ENCODE assay signal across 26 cellular contexts in genomic region chr11:59192446-59193020, GRCh38. TPM values are rescaled to one million over a fixed set of nuclear protein-coding genes. Genes with fewer than 3 reads are reported as not detected.
"Had no signal": no experiment of that assay in that cellular context is flagged by ENCODE, and none has a peak within 500 bp of the region (broad histone marks: within the 10 kb centered on the region; RNA-seq: fewer than 3 reads in every experiment).

No MANE protein-coding gene starts in this region.

- H3K4me1 Mint-ChIP-seq: stimulated activated effector memory CD8-positive, alpha-beta T cell treated with anti-CD3 and anti-CD28 coated beads, Interleukin-12 subunit alpha, Interleukin-12 subunit beta, amount 100 ng/mL, for 72 hours had no signal

- H3K9me3 ChIP-seq: mucosa of descending colon, pancreas, prostate gland, sigmoid colon, spleen, testis, thyroid gland, vagina had no signal

- H3K4me3 ChIP-seq: lung, mucosa of descending colon, pancreas, prostate gland, sigmoid colon, spleen, testis, thyroid gland, vagina had no signal

- H3K27me3 ChIP-seq: pancreas, sigmoid colon, spleen, testis, thyroid gland, vagina had no signal

- H3K4me3 Mint-ChIP-seq: naive thymus-derived CD4-positive, alpha-beta T cell; natural killer cell treated with Interleukin-12 subunit alpha and Interleukin-12 subunit beta and Interleukin-15 and Interleukin-18, amount 100 ng/mL, for 72 hours; stimulated activated effector memory CD8-positive, alpha-beta T cell treated with anti-CD3 and anti-CD28 coated beads, Interleukin-12 subunit alpha, Interleukin-12 subunit beta, amount 100 ng/mL, for 72 hours; stimulated activated naive CD8-positive, alpha-beta T cell treated with anti-CD3 and anti-CD28 coated beads, Interleukin-15, amount 100 ng/mL, for 72 hours; type B pancreatic cell had no signal

- H3K9me3 Mint-ChIP-seq: naive thymus-derived CD4-positive, alpha-beta T cell; natural killer cell treated with Interleukin-12 subunit alpha and Interleukin-12 subunit beta and Interleukin-15 and Interleukin-18, amount 100 ng/mL, for 72 hours; stimulated activated effector memory CD8-positive, alpha-beta T cell treated with anti-CD3 and anti-CD28 coated beads, Interleukin-12 subunit alpha, Interleukin-12 subunit beta, amount 100 ng/mL, for 72 hours; type B pancreatic cell had no signal

- H3K4me1 ChIP-seq: prostate gland, testis had no signal

- H3K27ac ChIP-seq: pancreas, prostate gland, sigmoid colon, testis, thyroid gland, vagina had no signal

- H3K36me3 ChIP-seq: prostate gland, vagina had no signal

- DNase-seq: head of caudate nucleus; hippocampal formation; left ventricle myocardium superior; midbrain; mucosa of descending colon; naive thymus-derived CD4-positive, alpha-beta T cell; nucleus accumbens; pancreas; retina; right cardiac atrium; sigmoid colon; small intestine; spleen; stimulated activated CD4-positive, alpha-beta T cell treated with anti-CD3 and anti-CD28 coated beads, Interleukin-4, amount 100 ng/mL, for 24 hours; stimulated activated naive CD4-positive, alpha-beta T cell treated with Interleukin-2 at 50 U/mL for 16 hours; stimulated activated naive CD8-positive, alpha-beta T cell treated with anti-CD3 and anti-CD28 coated beads, Interleukin-15, amount 100 ng/mL, for 72 hours; testis; thyroid gland had no signal

- FAIRE-seq: keratinocyte, pancreas, small intestine had no signal

- ATAC-seq: left ventricle myocardium superior; naive thymus-derived CD4-positive, alpha-beta T cell; pancreas; right cardiac atrium; stimulated activated effector memory CD8-positive, alpha-beta T cell treated with anti-CD3 and anti-CD28 coated beads, Interleukin-12 subunit alpha, Interleukin-12 subunit beta, amount 100 ng/mL, for 72 hours; stimulated activated naive CD8-positive, alpha-beta T cell treated with anti-CD3 and anti-CD28 coated beads, Interleukin-15, amount 100 ng/mL, for 72 hours had no signal

- H3K36me3 Mint-ChIP-seq: natural killer cell treated with Interleukin-12 subunit alpha and Interleukin-12 subunit beta and Interleukin-15 and Interleukin-18, amount 100 ng/mL, for 72 hours; stimulated activated effector memory CD8-positive, alpha-beta T cell treated with anti-CD3 and anti-CD28 coated beads, Interleukin-12 subunit alpha, Interleukin-12 subunit beta, amount 100 ng/mL, for 72 hours had no signal

- H3K27ac Mint-ChIP-seq: naive thymus-derived CD4-positive, alpha-beta T cell; natural killer cell treated with Interleukin-12 subunit alpha and Interleukin-12 subunit beta and Interleukin-15 and Interleukin-18, amount 100 ng/mL, for 72 hours; stimulated activated effector memory CD8-positive, alpha-beta T cell treated with anti-CD3 and anti-CD28 coated beads, Interleukin-12 subunit alpha, Interleukin-12 subunit beta, amount 100 ng/mL, for 72 hours; stimulated activated naive CD8-positive, alpha-beta T cell treated with anti-CD3 and anti-CD28 coated beads, Interleukin-15, amount 100 ng/mL, for 72 hours; type B pancreatic cell had no signal

- H3K27me3 Mint-ChIP-seq: type B pancreatic cell had no signal

RNA-seq across cellular contexts. Expression of gene MPEG1, which starts 20.2 kb away (rescaled TPM):
- total RNA-seq: myocyte had no signal
- polyA plus RNA-seq: keratinocyte had no signal
